ENCODE assay signal across 12 cellular contexts in the genomic region with DNA sequence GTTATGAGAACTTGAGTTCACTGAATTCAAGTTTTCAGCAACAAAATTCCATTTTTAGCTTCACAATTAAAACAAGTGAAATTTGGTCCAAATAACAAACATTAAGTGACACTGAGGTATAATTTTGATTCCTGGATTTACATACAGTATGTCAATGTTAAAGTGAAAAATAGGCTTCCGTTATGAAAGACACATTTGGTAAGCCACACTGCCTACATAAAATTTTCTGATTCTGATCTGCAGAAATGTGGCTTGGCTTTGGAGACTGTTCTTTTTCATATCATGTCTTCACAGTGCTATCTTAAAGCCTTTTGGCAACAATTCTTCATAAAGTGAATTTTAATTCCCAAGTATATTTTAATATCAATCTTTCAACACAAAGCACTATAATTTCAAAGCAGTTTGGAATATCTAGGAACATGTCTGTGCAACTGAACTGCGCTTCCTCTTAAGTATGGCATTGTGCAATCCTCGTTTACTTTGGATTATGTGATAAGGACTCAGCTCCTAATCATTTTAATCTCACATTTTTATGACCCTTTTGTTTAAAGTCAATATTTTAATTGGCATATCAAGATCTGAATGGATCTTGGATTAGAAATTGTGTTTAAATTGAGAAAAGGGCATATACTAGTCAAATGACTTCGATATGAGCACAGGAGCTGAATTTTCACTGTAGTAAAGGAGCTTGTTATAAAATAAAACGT. TPM values are rescaled to one million over a fixed set of nuclear protein-coding genes. Genes with fewer than 3 reads are reported as not detected.
A peak's percentile ranks its signal among the peaks of the same experiment; 100 is the strongest.
DNase-seq lines count a peak whose midpoint lies in the region; ATAC-seq and TF ChIP-seq lines count a peak whose summit lies in the region.
"Had no signal": no experiment of that assay in that cellular context is flagged by ENCODE, and none has a peak within 500 bp of the region (broad histone marks: within the 10 kb centered on the region; RNA-seq: fewer than 3 reads in every experiment).

No MANE protein-coding gene starts in this region.

- TF ChIP-seq CTCF in choroid plexus epithelial cell (conservative IDR thresholded peaks at IDR 0.05; ENCODE audit: low read depth, low read length), result no peak
- no peak for TF ChIP-seq CTCF in retinal pigment epithelial cell (conservative IDR thresholded peaks at IDR 0.05; ENCODE audit: low read depth, low read length)
- TF ChIP-seq CTCF in ovary (IDR thresholded peaks at IDR 0.05), result no peak

- no peaks in the 10 kb centered on the region for H3K27me3 ChIP-seq in ovary
- H3K27me3 ChIP-seq: heart right ventricle had no signal

- H3K4me3 ChIP-seq in choroid plexus epithelial cell (ENCODE audit: low read depth, low read length), result no peak overlapping the region
- no peak overlapping the region for H3K4me3 ChIP-seq in retinal pigment epithelial cell (ENCODE audit: low read length)
- H3K4me3 ChIP-seq in ovary, result no peak overlapping the region
- H3K4me3 ChIP-seq: heart right ventricle had no signal

- DNase-seq in NCI-H2196 (lab: John Stamatoyannopoulos, UW; ENCODE audit: unreplicated experiment) (peak; percentile 18), NCI-H2196 treated with DMSO at 0.1 percent for 48 hours (lab: John Stamatoyannopoulos, UW; ENCODE audit: unreplicated experiment) (no peak), NCI-H460 (ENCODE audit: extremely low read depth, low read depth) (peak; percentile 37), choroid plexus epithelial cell (ENCODE audit: low read depth) (peak; percentile 46), retinal pigment epithelial cell (ENCODE audit: low read depth) (peak; percentile 37), ovary (no peak), KG1 (lab: John Stamatoyannopoulos, UW) (no peak)
- DNase-seq: activated CD4-positive, alpha-beta T cell treated with anti-CD3 and anti-CD28 coated beads, Interleukin-2, amount 10 ng/mL, durations not matched to agents 24 days and 14 days; effector CD4-positive, alpha-beta T cell; heart right ventricle; Karpas-422 had no signal

- no peak for ATAC-seq in GM18505 (IDR thresholded peaks at IDR 0.05; ENCODE audit: unreplicated experiment)

- intact Hi-C loops in ovary (cut with DNase I), result no loop called here

- H3K36me3 ChIP-seq in ovary, result no peaks in the 10 kb centered on the region

- no peak overlapping the region for H3K27ac ChIP-seq in ovary

- no peak for TF ChIP-seq POLR2A in ovary (IDR thresholded peaks at IDR 0.05)
- no peak for TF ChIP-seq POLR2A in GM18505 (IDR thresholded peaks at IDR 0.05; ENCODE audit: borderline replicate concordance, extremely low read depth, insufficient read depth, insufficient read length)

- WGBS in ovary, 3 donors, result 71 to 75% (median 72%) methylated on average over 5 of the region's 5 CpGs

- no peaks in the 10 kb centered on the region for H3K9me3 ChIP-seq in ovary

- no peak for TF ChIP-seq EP300 in ovary (IDR thresholded peaks at IDR 0.05)

- H3K4me1 ChIP-seq in ovary (ENCODE audit: insufficient read depth), result peaks cover 4% of the 10 kb centered on the region

RNA-seq across cellular contexts. Expression of a gene that starts 60.0 kb away (rescaled TPM):
- 41.1 and 45.9 TPM in 2 replicates for total RNA-seq in NCI-H460 (2014; rRNA removed; shearing (Covaris generic))
- 31.9 and 54.3 TPM in 2 replicates for polyA plus RNA-seq in NCI-H460 (2014; cell fraction: nucleus; rRNA removed)
- 10 to 100 TPM; 67.5 to 91.9 (median 73.8) TPM for total RNA-seq in ovary
- polyA plus RNA-seq in ovary, result 10 to 100 TPM; 50.7 to 89.4 TPM

Comparison
In these comparisons a context has a peak if more than half of its experiments do, and no peak if none do; other contexts are left out.
1. DNase-seq: peak in NCI-H2196 (single experiment), NCI-H460 (single experiment), choroid plexus epithelial cell (single experiment) and retinal pigment epithelial cell (single experiment); none in NCI-H2196 treated with DMSO at 0.1 percent for 48 hours (single experiment), ovary (0 of 5) and KG1 (single experiment).